In genomic region chr11:63829823-63830489, GRCh38 we compare ENCODE assay signal across 7 cellular contexts. TPM values are rescaled to one million over a fixed set of nuclear protein-coding genes. Genes with fewer than 3 reads are reported as not detected.
DNase-seq lines count a peak whose midpoint lies in the region; ATAC-seq, FAIRE-seq and TF ChIP-seq lines count a peak whose summit lies in the region.

No MANE protein-coding gene starts in this region.

- WGBS in K562 (ENCODE audit: insufficient coverage, low coverage, missing lambda C conversion rate), result 77% methylated on average over 8 of the region's 8 CpGs

- CTCF ChIA-PET in K562 (lab: Yijun Ruan, JAX; ENCODE audit: low intra/inter-chr PET ratio), result no interaction called here

- peaks cover 3% of the 10 kb centered on the region for H3K36me3 Mint-ChIP-seq in T-helper 17 cell (ENCODE audit: low read depth)

- H4K20me1 ChIP-seq in K562 (replicated peaks; ENCODE audit: control insufficient read depth, insufficient read depth, low read length), result no peaks in the 10 kb centered on the region; the same call in 1 of the 2 replicates

- no peak overlapping the region for H3K27ac ChIP-seq in K562 (ENCODE audit: extremely low read depth, low read depth, low read length)

- peak; percentile 35 for DNase-seq in GM03348 (ENCODE audit: low spot score)
- DNase-seq in KBM-7, result peak; percentile 55
- DNase-seq in K562 (ENCODE audit: extremely low read depth in 1 of 4, low spot score in 3 of 4), result peak; percentile 45 to 77 (median 53)
- peak; percentile 59 for DNase-seq in myocyte (ENCODE audit: low read depth)
- no peak for DNase-seq in T-helper 17 cell
- DNase-seq in superior temporal gyrus (ENCODE audit: extremely low spot score), result no peak

- TF ChIP-seq RAD21 in K562 (CRISPR knock-in tag; conservative IDR thresholded peaks at IDR 0.05 in 1 of 2, IDR thresholded peaks at IDR 0.05 in 1 of 2), result peak; percentile 34 to 67; a peak in 3 of 4 replicates

- BruUV-seq in K562 (replicated peaks; lab: Mats Ljungman, UMichigan), result no TSS peak

- in situ Hi-C loops in KBM-7 (cut with MboI; ENCODE audit: low pct_unique_long_range_greater_than_20kb, low sequenced_read_pairs), result no loop called here
- in situ Hi-C loops in K562 (cut with MboI), result loop anchor here (10.0 kb wide), 1 partner anchor 115 kb away; no protein-coding TSS in a partner anchor

- no peaks in the 10 kb centered on the region for H3K9me1 ChIP-seq in K562 (ENCODE audit: control insufficient read depth, insufficient read depth, low read length)

- no peak overlapping the region for H2AFZ ChIP-seq in K562 (ENCODE audit: low read depth, low read length)

- H3K27me3 Mint-ChIP-seq in T-helper 17 cell, result no peaks in the 10 kb centered on the region

- no peak overlapping the region for H3K27ac Mint-ChIP-seq in T-helper 17 cell

- peaks cover 15% of the 10 kb centered on the region; the same call in 2 of the 3 replicates for H3K36me3 ChIP-seq in K562 (ENCODE audit: control insufficient read depth, insufficient read depth, low read length)

- no peak overlapping the region for H3K9ac ChIP-seq in K562 (ENCODE audit: insufficient read depth in 1 of 2, low read depth in 2 of 2, low read length in 2 of 2)

- no peaks in the 10 kb centered on the region; a peak in 1 of 5 replicates for H3K4me1 ChIP-seq in K562 (replicated peaks in 1 of 2; ENCODE audit: control insufficient read depth in 2 of 2, insufficient read depth in 2 of 2, low read length in 2 of 2)

- FAIRE-seq in K562 (lab: Jason Lieb, UNC), result peak; percentile 11

- TF ChIP-seq EP300 in K562 (IDR thresholded peaks at IDR 0.05; ENCODE audit: low read length), result no peak

- no peak overlapping the region for H3K4me2 ChIP-seq in K562 (ENCODE audit: insufficient read depth, low read length)

- no peak for TF ChIP-seq POLR2A in K562 (conservative IDR thresholded peaks at IDR 0.05)

- no peaks in the 10 kb centered on the region for H3K79me2 ChIP-seq in K562 (ENCODE audit: control insufficient read depth, insufficient read depth, low read length)

- H3K9me3 ChIP-seq in K562 (replicated peaks; ENCODE audit: control insufficient read depth, insufficient read depth, low read depth, low read length), result no peaks in the 10 kb centered on the region
- no peaks in the 10 kb centered on the region for H3K9me3 ChIP-seq in T-helper 17 cell (ENCODE audit: control insufficient read depth, low read length, poor library complexity, severe bottlenecking)

- H3K4me3 ChIP-seq in K562, result no peak overlapping the region

- TF ChIP-seq CTCF in K562 (IDR thresholded peaks at IDR 0.05 in 2 of 3, conservative IDR thresholded peaks at IDR 0.05 in 1 of 3; ENCODE audit: insufficient read depth in 2 of 3, low read depth in 1 of 3, low read length in 3 of 3), result peak; percentile 67 to 72 (median 68)

- ATAC-seq in K562 (peak; percentile 96), T-helper 17 cell (no peak), HG03039 (IDR thresholded peaks at IDR 0.05; ENCODE audit: unreplicated experiment) (no peak)

- no peak overlapping the region for H3K4me3 Mint-ChIP-seq in T-helper 17 cell

- POLR2A ChIA-PET in K562 (lab: Yijun Ruan, JAX), result interaction anchor here (0.6 to 1.1 kb wide), 3 partner anchors 10 to 86 kb away, joined by 3 to 4 read pairs (median 3); no protein-coding TSS in a partner anchor

- H3K4me1 Mint-ChIP-seq in T-helper 17 cell, result peaks cover 5% of the 10 kb centered on the region

- intact Hi-C loops in K562 (cut with micrococcal nuclease), result loop anchor here (10.0 kb wide), 1 partner anchor 475 kb away; the partner anchor contains the start of genes CATSPERZ and ESRRA

- no peaks in the 10 kb centered on the region for H3K27me3 ChIP-seq in K562 (ENCODE audit: control insufficient read depth in 2 of 2, insufficient read depth in 2 of 2, low read length in 2 of 2)

TF ChIP-seq in K562, 482 proteins besides CTCF, POLR2A, EP300 and RAD21 (continues in another document):
- TF ChIP-seq SOX6 (IDR thresholded peaks at IDR 0.05) (no peak), ZNF12 (CRISPR knock-in tag; IDR thresholded peaks at IDR 0.05) (no peak), ZNF507 (tag; conservative IDR thresholded peaks at IDR 0.05) (no peak), PCBP2 (IDR thresholded peaks at IDR 0.05; ENCODE audit: low read depth, low read length, poor library complexity, severe bottlenecking) (no peak), ZFP36 (IDR thresholded peaks at IDR 0.05; ENCODE audit: low read depth, low read length, partially characterized antibody) (no peak), STAG1 (CRISPR knock-in tag; IDR thresholded peaks at IDR 0.05; ENCODE audit: borderline replicate concordance) (peak; percentile 30; the same call in 1 of the 2 replicates), FOXA3 (CRISPR knock-in tag; conservative IDR thresholded peaks at IDR 0.05 in 1 of 2, IDR thresholded peaks at IDR 0.05 in 1 of 2) (no peak), DACH1 (IDR thresholded peaks at IDR 0.05; ENCODE audit: partially characterized antibody) (no peak), TAF9B (IDR thresholded peaks at IDR 0.05; ENCODE audit: partially characterized antibody) (no peak)
- TF ChIP-seq, protein P1, sequence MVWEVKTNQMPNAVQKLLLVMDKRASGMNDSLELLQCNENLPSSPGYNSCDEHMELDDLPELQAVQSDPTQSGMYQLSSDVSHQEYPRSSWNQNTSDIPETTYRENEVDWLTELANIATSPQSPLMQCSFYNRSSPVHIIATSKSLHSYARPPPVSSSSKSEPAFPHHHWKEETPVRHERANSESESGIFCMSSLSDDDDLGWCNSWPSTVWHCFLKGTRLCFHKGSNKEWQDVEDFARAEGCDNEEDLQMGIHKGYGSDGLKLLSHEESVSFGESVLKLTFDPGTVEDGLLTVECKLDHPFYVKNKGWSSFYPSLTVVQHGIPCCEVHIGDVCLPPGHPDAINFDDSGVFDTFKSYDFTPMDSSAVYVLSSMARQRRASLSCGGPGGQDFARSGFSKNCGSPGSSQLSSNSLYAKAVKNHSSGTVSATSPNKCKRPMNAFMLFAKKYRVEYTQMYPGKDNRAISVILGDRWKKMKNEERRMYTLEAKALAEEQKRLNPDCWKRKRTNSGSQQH (CRISPR knock-in tag; IDR thresholded peaks at IDR 0.05), result no peak
- TF ChIP-seq, protein P2, sequence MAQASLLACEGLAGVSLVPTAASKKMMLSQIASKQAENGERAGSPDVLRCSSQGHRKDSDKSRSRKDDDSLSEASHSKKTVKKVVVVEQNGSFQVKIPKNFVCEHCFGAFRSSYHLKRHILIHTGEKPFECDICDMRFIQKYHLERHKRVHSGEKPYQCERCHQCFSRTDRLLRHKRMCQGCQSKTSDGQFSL (CRISPR knock-in tag; IDR thresholded peaks at IDR 0.05), result no peak
- TF ChIP-seq, protein P2 (tag; IDR thresholded peaks at IDR 0.05), result no peak

RNA-seq across cellular contexts. Expression of gene MARK2, which starts 9.0 kb away (rescaled TPM):
- 57.5 and 86.5 TPM in 2 replicates for total RNA-seq in K562 (2011; cell fraction: chromatin; rRNA removed; ENCODE audit: low replicate concordance)
- total RNA-seq in K562 (2011; cell fraction: nucleolus; rRNA removed), result 42.0 and 48.9 TPM in 2 replicates
- total RNA-seq in K562 (2011; cell fraction: nucleoplasm; rRNA removed), result 51.4 and 63.0 TPM in 2 replicates
- total RNA-seq in K562 (2014; rRNA removed) (17.8 and 25.4 TPM in 2 replicates), K562 (2014; rRNA removed; fragmentation: Illumina TruSeq; extraction: Trizol) (12.1 and 13.8 TPM in 2 replicates), K562 (2015; rRNA removed; fragmentation: Illumina TruSeq; extraction: Trizol) (15.1 and 17.4 TPM in 2 replicates), K562 (2021) (36.3 and 43.5 TPM in 2 replicates), myocyte (23.2 and 25.4 TPM in 2 replicates), T-helper 17 cell (10 to 100 TPM; 44.6 to 53.5 TPM)
- polyA plus RNA-seq in K562 (2011; rRNA removed) (13.8 and 18.5 TPM in 2 replicates), K562 (2014; fragmentation: Illumina TruSeq; extraction: Trizol) (25.4 and 27.5 TPM in 2 replicates), K562 (2014; fragmentation: Nextera tagmentation; extraction: Ambion mirVana) (under 1 TPM; 0.32 to 0.45 TPM), K562 (2014; rRNA removed) (20.9 and 23.0 TPM in 2 replicates)
- 13.0 and 20.1 TPM in 2 replicates for polyA plus RNA-seq in K562 (2011; cell fraction: cytosol; rRNA removed)
- polyA plus RNA-seq in K562 (2011; cell fraction: nucleus; rRNA removed), result 19.9 and 32.0 TPM in 2 replicates
- 22.5 and 23.3 TPM in 2 replicates for polyA plus RNA-seq in K562 (2012)
- 18.7 and 19.8 TPM in 2 replicates for polyA minus RNA-seq in K562 (2011; rRNA and poly(A)+ RNA removed)
- 24.5 TPM in 2 replicates for polyA minus RNA-seq in K562 (2011; cell fraction: cytosol; rRNA and poly(A)+ RNA removed)
- 13.2 and 17.1 TPM in 2 replicates for polyA minus RNA-seq in K562 (2011; cell fraction: nucleus; rRNA and poly(A)+ RNA removed)
- polyA plus RNA-seq in myocyte (2012), result 17.9 TPM

RNA-seq across cellular contexts. Expression of gene SPINDOC, which starts 16.7 kb away (rescaled TPM):
- total RNA-seq in K562 (2011; cell fraction: chromatin; rRNA removed; ENCODE audit: low replicate concordance), result 22.0 and 38.1 TPM in 2 replicates
- total RNA-seq in K562 (2011; cell fraction: nucleolus; rRNA removed), result 26.2 and 28.3 TPM in 2 replicates
- total RNA-seq in K562 (2011; cell fraction: nucleoplasm; rRNA removed), result 23.4 and 29.6 TPM in 2 replicates
- 36.3 and 39.3 TPM in 2 replicates for total RNA-seq in K562 (2014; rRNA removed)
- total RNA-seq in K562 (2014; rRNA removed; fragmentation: Illumina TruSeq; extraction: Trizol), result 11.5 and 11.8 TPM in 2 replicates
- 31.4 and 31.9 TPM in 2 replicates for total RNA-seq in K562 (2015; rRNA removed; fragmentation: Illumina TruSeq; extraction: Trizol)
- 33.0 and 35.3 TPM in 2 replicates for total RNA-seq in K562 (2021)
- polyA plus RNA-seq in K562 (2011; rRNA removed), result 15.1 and 16.9 TPM in 2 replicates
- polyA plus RNA-seq in K562 (2011; cell fraction: cytosol; rRNA removed), result 18.9 and 34.3 TPM in 2 replicates
- 17.4 and 25.9 TPM in 2 replicates for polyA plus RNA-seq in K562 (2011; cell fraction: nucleus; rRNA removed)
- 29.5 and 34.3 TPM in 2 replicates for polyA plus RNA-seq in K562 (2012)
- 19.6 and 26.5 TPM in 2 replicates for polyA plus RNA-seq in K562 (2014; fragmentation: Illumina TruSeq; extraction: Trizol)
- under 1 TPM; 0.70 to 0.95 TPM for polyA plus RNA-seq in K562 (2014; fragmentation: Nextera tagmentation; extraction: Ambion mirVana)
- 35.0 and 38.6 TPM in 2 replicates for polyA plus RNA-seq in K562 (2014; rRNA removed)
- polyA minus RNA-seq in K562 (2011; rRNA and poly(A)+ RNA removed), result 4.3 and 4.6 TPM in 2 replicates
- polyA minus RNA-seq in K562 (2011; cell fraction: cytosol; rRNA and poly(A)+ RNA removed), result 10.5 and 11.5 TPM in 2 replicates
- 7.0 and 7.8 TPM in 2 replicates for polyA minus RNA-seq in K562 (2011; cell fraction: nucleus; rRNA and poly(A)+ RNA removed)
- total RNA-seq in myocyte, result 16.2 and 16.8 TPM in 2 replicates
- 19.9 TPM for polyA plus RNA-seq in myocyte (2012)
- total RNA-seq in T-helper 17 cell, result 1 to 10 TPM; 8.5 to 9.4 TPM

Comparison
In these comparisons a context has a peak if more than half of its experiments do, and no peak if none do; other contexts are left out.
1. DNase-seq: peak in GM03348 (single experiment), KBM-7 (single experiment), K562 (4 of 4) and myocyte (single experiment); none in T-helper 17 cell (0 of 3) and superior temporal gyrus (single experiment).